1 cellular context compared by ENCODE assay signal in the genomic region with DNA sequence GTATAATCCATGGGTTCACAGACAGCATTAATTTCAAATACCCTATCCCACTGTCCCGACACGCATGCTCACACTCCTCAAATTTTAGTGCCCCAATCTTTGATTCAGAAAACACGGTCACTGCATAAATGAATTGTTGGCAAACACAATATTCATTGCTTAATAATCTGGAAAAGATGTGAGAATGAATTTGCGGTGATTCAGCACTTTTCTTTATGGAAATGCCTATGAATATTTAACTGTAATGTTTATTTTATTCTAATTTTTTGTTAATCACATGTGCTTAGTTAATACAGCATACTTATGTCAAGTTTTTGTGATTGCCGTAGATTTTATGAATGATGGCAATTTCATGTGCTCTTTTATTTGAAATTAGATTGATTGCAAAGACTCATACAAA.
TF ChIP-seq lines count a peak whose summit lies in the region.

No MANE protein-coding gene starts in this region.

TF ChIP-seq in HepG2, 621 proteins besides CTCF, POLR2A, EP300 and RAD21:
- peak; percentile 67 to 83 for TF ChIP-seq MAFK (conservative IDR thresholded peaks at IDR 0.05 in 1 of 2, IDR thresholded peaks at IDR 0.05 in 1 of 2; ENCODE audit: low read length in 2 of 2)
- TF ChIP-seq MAFF (IDR thresholded peaks at IDR 0.05; ENCODE audit: low read depth, low read length), result peak; percentile 67
- 0 out of 2 replicates have a peak, but pooled peaks have one; percentile 31 for TF ChIP-seq NFE2L2 (IDR thresholded peaks at IDR 0.05; ENCODE audit: low read length)
- no peak for TF ChIP-seq ZNF562 (CRISPR knock-in tag; IDR thresholded peaks at IDR 0.05; ENCODE audit: borderline replicate concordance)
